18 cellular contexts compared by ENCODE assay signal in genomic region chr6:101429845-101430244, GRCh38. TPM values are rescaled to one million over a fixed set of nuclear protein-coding genes. Genes with fewer than 3 reads are reported as not detected.
A peak's percentile ranks its signal among the peaks of the same experiment; 100 is the strongest.
DNase-seq lines count a peak whose midpoint lies in the region; ATAC-seq and TF ChIP-seq lines count a peak whose summit lies in the region.
"Had no signal": no experiment of that assay in that cellular context is flagged by ENCODE, and none has a peak within 500 bp of the region (broad histone marks: within the 10 kb centered on the region; RNA-seq: fewer than 3 reads in every experiment).

No MANE protein-coding gene starts in this region.

- peak overlapping the region; percentile 8; the same call in 1 of the 2 replicates for H3K4me3 Mint-ChIP-seq in HFFc6
- no peak overlapping the region for H3K4me3 Mint-ChIP-seq in glutamatergic neuron (ENCODE audit: unreplicated experiment)
- H3K4me3 Mint-ChIP-seq: CD14-positive monocyte; CD4-positive, alpha-beta memory T cell; H9 had no signal

- H3K36me3 ChIP-seq in ACC112 (ENCODE audit: insufficient read depth, low read length) (no peaks in the 10 kb centered on the region), PC-9 (ENCODE audit: low read depth) (no peaks in the 10 kb centered on the region)
- H3K36me3 ChIP-seq: BLaER1 had no signal

- CTCF ChIA-PET in PC-9 (lab: Charles Lee): no interaction called here

- H3K9me3 Mint-ChIP-seq in HFFc6: no peaks in the 10 kb centered on the region
- peaks cover 2% of the 10 kb centered on the region for H3K9me3 Mint-ChIP-seq in glutamatergic neuron (ENCODE audit: unreplicated experiment)
- H3K9me3 Mint-ChIP-seq: H9 had no signal

- H3K4me3 ChIP-seq in ACC112 (ENCODE audit: low read depth, low read length) (no peak overlapping the region), PC-9 (no peak overlapping the region), foreskin fibroblast (ENCODE audit: low read depth in 1 of 2, low read length in 2 of 2) (no peak overlapping the region)
- H3K4me3 ChIP-seq: BLaER1 had no signal

- H3K27ac Mint-ChIP-seq in HFFc6 (peak overlapping the region; percentile 68; the same call in 1 of the 2 replicates), glutamatergic neuron (ENCODE audit: unreplicated experiment) (peak overlapping the region; percentile 44)
- H3K27ac Mint-ChIP-seq: CD14-positive monocyte; CD4-positive, alpha-beta memory T cell had no signal

- H4K20me1 ChIP-seq in PC-9 (ENCODE audit: insufficient read depth): no peaks in the 10 kb centered on the region
- H4K20me1 ChIP-seq: BLaER1 had no signal

- peaks cover 25% of the 10 kb centered on the region for H3K4me1 Mint-ChIP-seq in HFFc6 (ENCODE audit: low read depth)
- peaks cover 19% of the 10 kb centered on the region for H3K4me1 Mint-ChIP-seq in glutamatergic neuron (ENCODE audit: low read depth, unreplicated experiment)
- H3K4me1 Mint-ChIP-seq: CD14-positive monocyte; CD4-positive, alpha-beta memory T cell had no signal

- intact Hi-C loops in PC-9 (cut with micrococcal nuclease; ENCODE audit: unreplicated experiment): no loop called here

- no peaks in the 10 kb centered on the region for H3K27me3 ChIP-seq in ACC112 (ENCODE audit: insufficient read depth, low read length)
- no peaks in the 10 kb centered on the region for H3K27me3 ChIP-seq in PC-9 (ENCODE audit: insufficient read depth, low read depth)
- H3K27me3 ChIP-seq: BLaER1 had no signal

- H3K9me3 ChIP-seq in PC-9 (ENCODE audit: insufficient read depth, low read depth): no peaks in the 10 kb centered on the region
- H3K9me3 ChIP-seq: BLaER1 had no signal

- H3K9me2 ChIP-seq in PC-9 (ENCODE audit: insufficient read depth): no peaks in the 10 kb centered on the region

- H3K4me1 ChIP-seq in ACC112 (ENCODE audit: control insufficient read depth, insufficient read depth, low read length, unreplicated experiment): peaks cover 4% of the 10 kb centered on the region
- H3K4me1 ChIP-seq in PC-9 (replicated peaks; ENCODE audit: insufficient read depth): no peaks in the 10 kb centered on the region
- H3K4me1 ChIP-seq: BLaER1 had no signal

- DNase-seq in HFFc6 (no peak), PC-9 (no peak), glutamatergic neuron (no peak), foreskin fibroblast (no peak)
- DNase-seq: CD4-positive, alpha-beta memory T cell; DMS153; DMS79; GDM1; GOT3; H9 had no signal

- ATAC-seq in GM19452 (IDR thresholded peaks at IDR 0.05; ENCODE audit: unreplicated experiment): no peak
- ATAC-seq in HG02759 (IDR thresholded peaks at IDR 0.05; ENCODE audit: unreplicated experiment): no peak

- POLR2A ChIA-PET in PC-9 (lab: Charles Lee; ENCODE audit: unreplicated experiment): no interaction called here

- TF ChIP-seq CTCF in HFFc6 (IDR thresholded peaks at IDR 0.05) (no peak), PC-9 (conservative IDR thresholded peaks at IDR 0.05) (no peak), glutamatergic neuron (IDR thresholded peaks at IDR 0.05; ENCODE audit: partially characterized antibody, unreplicated experiment) (no peak), foreskin fibroblast (IDR thresholded peaks at IDR 0.05; ENCODE audit: low read depth, low read length) (no peak)

- peaks cover 11% of the 10 kb centered on the region; the same call in 1 of the 2 replicates for H3K36me3 Mint-ChIP-seq in HFFc6 (ENCODE audit: low read depth)
- no peaks in the 10 kb centered on the region for H3K36me3 Mint-ChIP-seq in glutamatergic neuron (ENCODE audit: unreplicated experiment)
- H3K36me3 Mint-ChIP-seq: CD14-positive monocyte; CD4-positive, alpha-beta memory T cell had no signal

- H3K27me3 Mint-ChIP-seq in HFFc6 (ENCODE audit: insufficient read depth) (no peaks in the 10 kb centered on the region; the same call in 1 of the 2 replicates), glutamatergic neuron (ENCODE audit: unreplicated experiment) (peaks cover 5% of the 10 kb centered on the region)
- H3K27me3 Mint-ChIP-seq: CD4-positive, alpha-beta memory T cell had no signal

- BruUV-seq in PC-9 (replicated peaks; lab: Mats Ljungman, UMichigan): no TSS peak

- no peaks in the 10 kb centered on the region for H3K79me2 ChIP-seq in ACC112 (ENCODE audit: control insufficient read depth, insufficient read depth, low read length, unreplicated experiment)
- H3K79me2 ChIP-seq in PC-9 (ENCODE audit: low read depth): no peaks in the 10 kb centered on the region

- H3K27ac ChIP-seq in ACC112 (ENCODE audit: low read depth, low read length) (no peak overlapping the region), PC-9 (no peak overlapping the region)
- H3K27ac ChIP-seq: BLaER1, KMS-11 had no signal

- H3K4me2 ChIP-seq in PC-9: no peak overlapping the region
- H3K4me2 ChIP-seq: BLaER1, KMS-11 had no signal

- H2AFZ ChIP-seq in ACC112 (ENCODE audit: low read length, unreplicated experiment): peak overlapping the region; percentile 33
- peak overlapping the region; percentile 19; the same call in 1 of the 2 replicates for H2AFZ ChIP-seq in PC-9

- no peaks in the 10 kb centered on the region for H3F3A ChIP-seq in PC-9 (ENCODE audit: insufficient read depth, low read depth)

RNA-seq across cellular contexts. Expression of gene GRIK2, which starts 36.3 kb away (rescaled TPM):
- 10 to 100 TPM; 25.0 to 33.3 (median 28.3) TPM for total RNA-seq in HFFc6 (2021; fragmentation: NEBNext Ultra II Directional; extraction: Animal tissue kit (Norgen Biotek cat#: 25700))
- total RNA-seq in PC-9 (2021): 0.43 and 0.61 TPM in 2 replicates
- 95.5 TPM for total RNA-seq in glutamatergic neuron (ENCODE audit: unreplicated experiment)
- total RNA-seq: CD4-positive, alpha-beta memory T cell; Daoy; HT-29 had no signal

Comparison
In these comparisons a context has a peak if more than half of its experiments do, and no peak if none do; other contexts are left out.
1. RNA of gene GRIK2, which starts 36.3 kb away (total RNA-seq): 95.5 TPM in glutamatergic neuron (single experiment) and 25.0 to 33.3 TPM in HFFc6; 0.43 to 0.61 TPM in PC-9; every median in the first group is over 10 times any median in the second.